16 cellular contexts compared by ENCODE assay signal in the genomic region with DNA sequence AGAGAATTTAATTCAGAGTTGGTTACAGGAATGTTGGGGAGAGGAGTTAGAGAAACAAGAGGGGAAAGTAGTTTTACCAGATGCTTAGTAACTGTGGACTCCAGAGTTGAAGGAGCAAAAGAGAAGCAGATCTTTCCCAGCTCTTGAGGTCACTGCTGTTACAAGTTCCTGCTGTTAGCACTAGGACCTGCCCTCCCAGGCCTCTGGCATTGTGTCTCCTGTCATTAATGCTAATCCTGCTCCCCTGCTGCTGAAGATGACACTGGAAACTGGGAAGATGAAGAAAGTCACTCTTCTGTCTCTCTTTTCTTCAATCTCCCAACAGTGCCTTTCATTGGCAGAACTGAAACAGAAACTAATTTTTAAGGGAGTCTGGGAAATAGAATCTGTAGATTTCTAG.
DNase-seq lines count a peak whose midpoint lies in the region; ATAC-seq and TF ChIP-seq lines count a peak whose summit lies in the region.
"Had no signal": no experiment of that assay in that cellular context is flagged by ENCODE, and none has a peak within 500 bp of the region (broad histone marks: within the 10 kb centered on the region; RNA-seq: fewer than 3 reads in every experiment).

No MANE protein-coding gene starts in this region.

- TF ChIP-seq CTCF in MM.1S (IDR thresholded peaks at IDR 0.05; ENCODE audit: low read length) (no peak), WERI-Rb-1 (IDR thresholded peaks at IDR 0.05; ENCODE audit: low read depth, low read length) (no peak), smooth muscle cell (IDR thresholded peaks at IDR 0.05; ENCODE audit: borderline replicate concordance, insufficient read depth, poor library complexity, severe bottlenecking) (no peak), natural killer cell (IDR thresholded peaks at IDR 0.05) (no peak)

- H3K27ac ChIP-seq in MM.1S (ENCODE audit: low read length) (no peak overlapping the region), WERI-Rb-1 (no peak overlapping the region), smooth muscle cell (ENCODE audit: low read depth) (no peak overlapping the region), caudate nucleus (ENCODE audit: low read depth, low read length) (no peak overlapping the region)
- H3K27ac ChIP-seq: PC-9 had no signal

- no peaks in the 10 kb centered on the region for H3K9me2 ChIP-seq in MM.1S (replicated peaks; ENCODE audit: insufficient read depth, low read length)

- DNase-seq in MM.1S (peak; percentile 10), WERI-Rb-1 (peak; percentile 37), left kidney (ENCODE audit: low read depth, low spot score) (peak; percentile 9), smooth muscle cell (lab: John Stamatoyannopoulos, UW; ENCODE audit: unreplicated experiment) (no peak), caudate nucleus (lab: John Stamatoyannopoulos, UW) (no peak), natural killer cell (no peak), NCI-H2171 (lab: John Stamatoyannopoulos, UW) (no peak)
- DNase-seq: Caco-2; CD4-positive, CD25-positive, alpha-beta regulatory T cell; DMS53; NCI-H187; NCI-H345; NCI-H526; PC-9 had no signal

- no peak for ATAC-seq in natural killer cell

- H3K27me3 Mint-ChIP-seq in natural killer cell (ENCODE audit: low read depth in 2 of 2): no peaks in the 10 kb centered on the region
- H3K27me3 Mint-ChIP-seq: B cell; CD4-positive, CD25-positive, alpha-beta regulatory T cell had no signal

- H3K4me1 ChIP-seq in MM.1S (ENCODE audit: low read length) (peaks cover 25% of the 10 kb centered on the region), smooth muscle cell (ENCODE audit: low read depth) (no peaks in the 10 kb centered on the region)
- H3K4me1 ChIP-seq: Caco-2, HAP-1 had no signal

- no peaks in the 10 kb centered on the region for H3K4me1 Mint-ChIP-seq in natural killer cell
- H3K4me1 Mint-ChIP-seq: B cell; CD4-positive, CD25-positive, alpha-beta regulatory T cell had no signal

- intact Hi-C loops in natural killer cell (cut with micrococcal nuclease): no loop called here

- peaks cover 14% of the 10 kb centered on the region for H3F3A ChIP-seq in MM.1S (ENCODE audit: insufficient read depth, low read length)
- no peaks in the 10 kb centered on the region for H3F3A ChIP-seq in smooth muscle cell (ENCODE audit: low read depth)

- no peak overlapping the region for H3K9ac ChIP-seq in MM.1S (ENCODE audit: low read length)
- H3K9ac ChIP-seq in smooth muscle cell (ENCODE audit: low read depth): no peak overlapping the region

- no peaks in the 10 kb centered on the region for H3K9me3 ChIP-seq in MM.1S (replicated peaks; ENCODE audit: insufficient read depth, low read length)
- no peaks in the 10 kb centered on the region for H3K9me3 ChIP-seq in WERI-Rb-1 (ENCODE audit: severe bottlenecking)
- no peaks in the 10 kb centered on the region for H3K9me3 ChIP-seq in smooth muscle cell (replicated peaks; ENCODE audit: low read depth)
- H3K9me3 ChIP-seq: Caco-2, HAP-1 had no signal

- H3K4me3 ChIP-seq in MM.1S (ENCODE audit: low read length): no peak overlapping the region
- no peak overlapping the region for H3K4me3 ChIP-seq in WERI-Rb-1 (ENCODE audit: low read depth, low read length)
- H3K4me3 ChIP-seq in smooth muscle cell: no peak overlapping the region
- H3K4me3 ChIP-seq: HAP-1, PC-9 had no signal

- H3K36me3 ChIP-seq in MM.1S (replicated peaks; ENCODE audit: insufficient read depth, low read length): no peaks in the 10 kb centered on the region
- no peaks in the 10 kb centered on the region for H3K36me3 ChIP-seq in WERI-Rb-1
- no peaks in the 10 kb centered on the region for H3K36me3 ChIP-seq in smooth muscle cell (ENCODE audit: low read depth)
- H3K36me3 ChIP-seq: HAP-1 had no signal

- H4K20me1 ChIP-seq in MM.1S (ENCODE audit: insufficient read depth, low read length) (no peaks in the 10 kb centered on the region), smooth muscle cell (ENCODE audit: low read depth) (no peaks in the 10 kb centered on the region)

- H3K4me2 ChIP-seq in MM.1S (ENCODE audit: low read depth, low read length) (peak overlapping the region; percentile 50), smooth muscle cell (no peak overlapping the region)
- H3K4me2 ChIP-seq: PC-9 had no signal

- no peak overlapping the region for H3K27ac Mint-ChIP-seq in natural killer cell
- H3K27ac Mint-ChIP-seq: B cell; CD4-positive, CD25-positive, alpha-beta regulatory T cell had no signal

- H3K27me3 ChIP-seq in MM.1S (replicated peaks; ENCODE audit: insufficient read depth, low read length): no peaks in the 10 kb centered on the region
- H3K27me3 ChIP-seq in WERI-Rb-1 (ENCODE audit: insufficient read depth, low read depth, severe bottlenecking): no peaks in the 10 kb centered on the region
- H3K27me3 ChIP-seq in smooth muscle cell (ENCODE audit: low read depth): no peaks in the 10 kb centered on the region

- H3K79me2 ChIP-seq in MM.1S (ENCODE audit: low read length) (no peaks in the 10 kb centered on the region), smooth muscle cell (ENCODE audit: low read depth) (no peaks in the 10 kb centered on the region)

- H2AFZ ChIP-seq in MM.1S (ENCODE audit: low read length) (peak overlapping the region; percentile 76), smooth muscle cell (ENCODE audit: low read depth) (peak overlapping the region; percentile 42)
- H2AFZ ChIP-seq: PC-9 had no signal

- H3K4me3 Mint-ChIP-seq in natural killer cell: no peak overlapping the region
- H3K4me3 Mint-ChIP-seq: B cell; CD4-positive, CD25-positive, alpha-beta regulatory T cell had no signal

- peaks cover 5% of the 10 kb centered on the region for H3K36me3 Mint-ChIP-seq in natural killer cell
- H3K36me3 Mint-ChIP-seq: CD4-positive, CD25-positive, alpha-beta regulatory T cell had no signal

- H3K9me3 Mint-ChIP-seq in natural killer cell: peaks cover 4 to 9% of the 10 kb centered on the region in 2 donors

Comparison
In these comparisons a context has a peak if more than half of its experiments do, and no peak if none do; other contexts are left out.
1. DNase-seq: peak in MM.1S (single experiment), WERI-Rb-1 (single experiment) and left kidney (single experiment); none in smooth muscle cell (single experiment), caudate nucleus (0 of 61), natural killer cell (single experiment) and NCI-H2171 (single experiment).